ENCODE assay signal across 2 cellular contexts in the genomic region with DNA sequence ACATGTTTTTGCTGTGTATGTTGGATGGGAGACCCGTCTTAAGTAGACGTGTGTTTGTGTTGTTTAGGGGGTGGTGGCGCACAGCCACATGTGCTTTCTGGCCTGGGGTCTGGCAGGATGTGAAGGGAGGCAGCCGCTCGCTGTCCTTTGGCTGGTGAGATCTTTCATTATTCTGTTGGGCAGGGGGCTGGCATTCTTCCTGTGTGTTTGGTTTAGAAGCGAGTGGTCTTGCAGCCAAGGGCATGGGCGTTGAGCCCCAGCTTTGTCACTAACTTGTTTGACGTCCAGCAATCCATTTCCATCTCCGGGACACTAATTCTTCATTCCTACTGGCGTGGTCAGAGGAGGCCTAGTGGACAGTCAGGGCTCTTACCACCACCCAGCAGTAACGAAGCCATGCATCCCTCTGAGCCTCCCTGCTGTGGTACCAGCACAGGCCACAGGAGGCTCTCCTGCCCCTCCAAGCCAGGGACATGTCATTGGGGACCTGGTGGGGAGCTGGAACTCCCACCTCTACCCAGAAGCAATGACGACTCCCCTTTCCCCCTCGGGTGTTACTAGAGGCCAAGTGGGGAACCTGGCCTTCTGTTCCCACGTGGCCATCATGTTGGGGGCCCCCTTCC.
TF ChIP-seq lines count a peak whose summit lies in the region.

No MANE protein-coding gene starts in this region.

TF ChIP-seq in GM23338, 12 proteins besides CTCF, POLR2A, EP300 and RAD21 (continued from another document and continues in another):
- TF ChIP-seq, protein P1, sequence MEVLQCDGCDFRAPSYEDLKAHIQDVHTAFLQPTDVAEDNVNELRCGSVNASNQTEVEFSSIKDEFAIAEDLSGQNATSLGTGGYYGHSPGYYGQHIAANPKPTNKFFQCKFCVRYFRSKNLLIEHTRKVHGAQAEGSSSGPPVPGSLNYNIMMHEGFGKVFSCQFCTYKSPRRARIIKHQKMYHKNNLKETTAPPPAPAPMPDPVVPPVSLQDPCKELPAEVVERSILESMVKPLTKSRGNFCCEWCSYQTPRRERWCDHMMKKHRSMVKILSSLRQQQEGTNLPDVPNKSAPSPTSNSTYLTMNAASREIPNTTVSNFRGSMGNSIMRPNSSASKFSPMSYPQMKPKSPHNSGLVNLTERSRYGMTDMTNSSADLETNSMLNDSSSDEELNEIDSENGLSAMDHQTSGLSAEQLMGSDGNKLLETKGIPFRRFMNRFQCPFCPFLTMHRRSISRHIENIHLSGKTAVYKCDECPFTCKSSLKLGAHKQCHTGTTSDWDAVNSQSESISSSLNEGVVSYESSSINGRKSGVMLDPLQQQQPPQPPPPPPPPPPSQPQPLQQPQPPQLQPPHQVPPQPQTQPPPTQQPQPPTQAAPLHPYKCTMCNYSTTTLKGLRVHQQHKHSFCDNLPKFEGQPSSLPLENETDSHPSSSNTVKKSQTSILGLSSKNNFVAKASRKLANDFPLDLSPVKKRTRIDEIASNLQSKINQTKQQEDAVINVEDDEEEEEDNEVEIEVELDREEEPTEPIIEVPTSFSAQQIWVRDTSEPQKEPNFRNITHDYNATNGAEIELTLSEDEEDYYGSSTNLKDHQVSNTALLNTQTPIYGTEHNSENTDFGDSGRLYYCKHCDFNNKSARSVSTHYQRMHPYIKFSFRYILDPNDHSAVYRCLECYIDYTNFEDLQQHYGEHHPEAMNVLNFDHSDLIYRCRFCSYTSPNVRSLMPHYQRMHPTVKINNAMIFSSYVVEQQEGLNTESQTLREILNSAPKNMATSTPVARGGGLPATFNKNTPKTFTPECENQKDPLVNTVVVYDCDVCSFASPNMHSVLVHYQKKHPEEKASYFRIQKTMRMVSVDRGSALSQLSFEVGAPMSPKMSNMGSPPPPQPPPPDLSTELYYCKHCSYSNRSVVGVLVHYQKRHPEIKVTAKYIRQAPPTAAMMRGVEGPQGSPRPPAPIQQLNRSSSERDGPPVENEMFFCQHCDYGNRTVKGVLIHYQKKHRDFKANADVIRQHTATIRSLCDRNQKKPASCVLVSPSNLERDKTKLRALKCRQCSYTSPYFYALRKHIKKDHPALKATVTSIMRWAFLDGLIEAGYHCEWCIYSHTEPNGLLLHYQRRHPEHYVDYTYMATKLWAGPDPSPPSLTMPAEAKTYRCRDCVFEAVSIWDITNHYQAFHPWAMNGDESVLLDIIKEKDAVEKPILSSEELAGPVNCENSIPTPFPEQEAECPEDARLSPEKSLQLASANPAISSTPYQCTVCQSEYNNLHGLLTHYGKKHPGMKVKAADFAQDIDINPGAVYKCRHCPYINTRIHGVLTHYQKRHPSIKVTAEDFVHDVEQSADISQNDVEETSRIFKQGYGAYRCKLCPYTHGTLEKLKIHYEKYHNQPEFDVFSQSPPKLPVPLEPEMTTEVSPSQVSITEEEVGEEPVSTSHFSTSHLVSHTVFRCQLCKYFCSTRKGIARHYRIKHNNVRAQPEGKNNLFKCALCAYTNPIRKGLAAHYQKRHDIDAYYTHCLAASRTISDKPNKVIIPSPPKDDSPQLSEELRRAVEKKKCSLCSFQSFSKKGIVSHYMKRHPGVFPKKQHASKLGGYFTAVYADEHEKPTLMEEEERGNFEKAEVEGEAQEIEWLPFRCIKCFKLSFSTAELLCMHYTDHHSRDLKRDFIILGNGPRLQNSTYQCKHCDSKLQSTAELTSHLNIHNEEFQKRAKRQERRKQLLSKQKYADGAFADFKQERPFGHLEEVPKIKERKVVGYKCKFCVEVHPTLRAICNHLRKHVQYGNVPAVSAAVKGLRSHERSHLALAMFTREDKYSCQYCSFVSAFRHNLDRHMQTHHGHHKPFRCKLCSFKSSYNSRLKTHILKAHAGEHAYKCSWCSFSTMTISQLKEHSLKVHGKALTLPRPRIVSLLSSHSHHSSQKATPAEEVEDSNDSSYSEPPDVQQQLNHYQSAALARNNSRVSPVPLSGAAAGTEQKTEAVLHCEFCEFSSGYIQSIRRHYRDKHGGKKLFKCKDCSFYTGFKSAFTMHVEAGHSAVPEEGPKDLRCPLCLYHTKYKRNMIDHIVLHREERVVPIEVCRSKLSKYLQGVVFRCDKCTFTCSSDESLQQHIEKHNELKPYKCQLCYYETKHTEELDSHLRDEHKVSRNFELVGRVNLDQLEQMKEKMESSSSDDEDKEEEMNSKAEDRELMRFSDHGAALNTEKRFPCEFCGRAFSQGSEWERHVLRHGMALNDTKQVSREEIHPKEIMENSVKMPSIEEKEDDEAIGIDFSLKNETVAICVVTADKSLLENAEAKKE (CRISPR knock-in tag; IDR thresholded peaks at IDR 0.05) = no peak
- TF ChIP-seq, protein P2, sequence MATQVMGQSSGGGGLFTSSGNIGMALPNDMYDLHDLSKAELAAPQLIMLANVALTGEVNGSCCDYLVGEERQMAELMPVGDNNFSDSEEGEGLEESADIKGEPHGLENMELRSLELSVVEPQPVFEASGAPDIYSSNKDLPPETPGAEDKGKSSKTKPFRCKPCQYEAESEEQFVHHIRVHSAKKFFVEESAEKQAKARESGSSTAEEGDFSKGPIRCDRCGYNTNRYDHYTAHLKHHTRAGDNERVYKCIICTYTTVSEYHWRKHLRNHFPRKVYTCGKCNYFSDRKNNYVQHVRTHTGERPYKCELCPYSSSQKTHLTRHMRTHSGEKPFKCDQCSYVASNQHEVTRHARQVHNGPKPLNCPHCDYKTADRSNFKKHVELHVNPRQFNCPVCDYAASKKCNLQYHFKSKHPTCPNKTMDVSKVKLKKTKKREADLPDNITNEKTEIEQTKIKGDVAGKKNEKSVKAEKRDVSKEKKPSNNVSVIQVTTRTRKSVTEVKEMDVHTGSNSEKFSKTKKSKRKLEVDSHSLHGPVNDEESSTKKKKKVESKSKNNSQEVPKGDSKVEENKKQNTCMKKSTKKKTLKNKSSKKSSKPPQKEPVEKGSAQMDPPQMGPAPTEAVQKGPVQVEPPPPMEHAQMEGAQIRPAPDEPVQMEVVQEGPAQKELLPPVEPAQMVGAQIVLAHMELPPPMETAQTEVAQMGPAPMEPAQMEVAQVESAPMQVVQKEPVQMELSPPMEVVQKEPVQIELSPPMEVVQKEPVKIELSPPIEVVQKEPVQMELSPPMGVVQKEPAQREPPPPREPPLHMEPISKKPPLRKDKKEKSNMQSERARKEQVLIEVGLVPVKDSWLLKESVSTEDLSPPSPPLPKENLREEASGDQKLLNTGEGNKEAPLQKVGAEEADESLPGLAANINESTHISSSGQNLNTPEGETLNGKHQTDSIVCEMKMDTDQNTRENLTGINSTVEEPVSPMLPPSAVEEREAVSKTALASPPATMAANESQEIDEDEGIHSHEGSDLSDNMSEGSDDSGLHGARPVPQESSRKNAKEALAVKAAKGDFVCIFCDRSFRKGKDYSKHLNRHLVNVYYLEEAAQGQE (IDR thresholded peaks at IDR 0.05; ENCODE audit: unreplicated experiment) = no peak
- TF ChIP-seq, protein P3, sequence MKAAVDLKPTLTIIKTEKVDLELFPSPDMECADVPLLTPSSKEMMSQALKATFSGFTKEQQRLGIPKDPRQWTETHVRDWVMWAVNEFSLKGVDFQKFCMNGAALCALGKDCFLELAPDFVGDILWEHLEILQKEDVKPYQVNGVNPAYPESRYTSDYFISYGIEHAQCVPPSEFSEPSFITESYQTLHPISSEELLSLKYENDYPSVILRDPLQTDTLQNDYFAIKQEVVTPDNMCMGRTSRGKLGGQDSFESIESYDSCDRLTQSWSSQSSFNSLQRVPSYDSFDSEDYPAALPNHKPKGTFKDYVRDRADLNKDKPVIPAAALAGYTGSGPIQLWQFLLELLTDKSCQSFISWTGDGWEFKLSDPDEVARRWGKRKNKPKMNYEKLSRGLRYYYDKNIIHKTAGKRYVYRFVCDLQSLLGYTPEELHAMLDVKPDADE (IDR thresholded peaks at IDR 0.05) = no peak
- no peak for TF ChIP-seq NANOG (IDR thresholded peaks at IDR 0.05; ENCODE audit: borderline replicate concordance)
- no peak for TF ChIP-seq ZNF114 (CRISPR knock-in tag; IDR thresholded peaks at IDR 0.05)
- no peak for TF ChIP-seq CREB1 (CRISPR knock-in tag; IDR thresholded peaks at IDR 0.05; ENCODE audit: low read depth)
- TF ChIP-seq EZH2phosphoT487 (IDR thresholded peaks at IDR 0.05; ENCODE audit: unreplicated experiment) = no peak
- TF ChIP-seq POLR2AphosphoS5 (IDR thresholded peaks at IDR 0.05; ENCODE audit: low read depth) = no peak
- no peak for TF ChIP-seq STAT1 (IDR thresholded peaks at IDR 0.05; ENCODE audit: unreplicated experiment)

TF ChIP-seq in SK-N-SH, 30 proteins besides CTCF, POLR2A, EP300 and RAD21 (continued from another document):
- TF ChIP-seq, protein P2 (IDR thresholded peaks at IDR 0.05; ENCODE audit: low read depth, low read length) = no peak
- TF ChIP-seq POLR2AphosphoS5 (IDR thresholded peaks at IDR 0.05; ENCODE audit: low read depth, low read length) (no peak), FOXJ3 (CRISPR knock-in tag; IDR thresholded peaks at IDR 0.05) (no peak), RCOR1 (IDR thresholded peaks at IDR 0.05; ENCODE audit: low read length) (no peak), YY1 (IDR thresholded peaks at IDR 0.05; ENCODE audit: low read depth) (no peak), FOXM1 (IDR thresholded peaks at IDR 0.05; ENCODE audit: low read depth) (no peak), TCF12 (IDR thresholded peaks at IDR 0.05) (no peak), ELF1 (IDR thresholded peaks at IDR 0.05) (no peak), MEF2A (IDR thresholded peaks at IDR 0.05; ENCODE audit: borderline replicate concordance, low read depth) (no peak), CHD2 (IDR thresholded peaks at IDR 0.05; ENCODE audit: low read length, partially characterized antibody) (no peak), RXRA (IDR thresholded peaks at IDR 0.05; ENCODE audit: borderline replicate concordance, low read depth) (no peak)
- TF ChIP-seq, protein P4, sequence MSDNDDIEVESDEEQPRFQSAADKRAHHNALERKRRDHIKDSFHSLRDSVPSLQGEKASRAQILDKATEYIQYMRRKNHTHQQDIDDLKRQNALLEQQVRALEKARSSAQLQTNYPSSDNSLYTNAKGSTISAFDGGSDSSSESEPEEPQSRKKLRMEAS (IDR thresholded peaks at IDR 0.05; ENCODE audit: low read depth) = no peak
- TF ChIP-seq, protein P5, sequence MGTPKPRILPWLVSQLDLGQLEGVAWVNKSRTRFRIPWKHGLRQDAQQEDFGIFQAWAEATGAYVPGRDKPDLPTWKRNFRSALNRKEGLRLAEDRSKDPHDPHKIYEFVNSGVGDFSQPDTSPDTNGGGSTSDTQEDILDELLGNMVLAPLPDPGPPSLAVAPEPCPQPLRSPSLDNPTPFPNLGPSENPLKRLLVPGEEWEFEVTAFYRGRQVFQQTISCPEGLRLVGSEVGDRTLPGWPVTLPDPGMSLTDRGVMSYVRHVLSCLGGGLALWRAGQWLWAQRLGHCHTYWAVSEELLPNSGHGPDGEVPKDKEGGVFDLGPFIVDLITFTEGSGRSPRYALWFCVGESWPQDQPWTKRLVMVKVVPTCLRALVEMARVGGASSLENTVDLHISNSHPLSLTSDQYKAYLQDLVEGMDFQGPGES (IDR thresholded peaks at IDR 0.05; ENCODE audit: low read depth, low read length) = no peak
